19 cellular contexts compared by ENCODE assay signal in genomic region chr1:92446546-92446945, GRCh38. TPM values are rescaled to one million over a fixed set of nuclear protein-coding genes. Genes with fewer than 3 reads are reported as not detected.
DNase-seq lines count a peak whose midpoint lies in the region; ATAC-seq and TF ChIP-seq lines count a peak whose summit lies in the region.
"Had no signal": no experiment of that assay in that cellular context is flagged by ENCODE, and none has a peak within 500 bp of the region (broad histone marks: within the 10 kb centered on the region; RNA-seq: fewer than 3 reads in every experiment).

No MANE protein-coding gene starts in this region.

- H3K23ac ChIP-seq in IMR-90 (ENCODE audit: low read depth, low read length), result no peak overlapping the region
- no peak overlapping the region for H3K23ac ChIP-seq in neuronal stem cell (ENCODE audit: low read depth, low read length, poor library complexity)

- H3K27ac Mint-ChIP-seq in activated CD8-positive, alpha-beta T cell treated with anti-CD3 and anti-CD28 coated beads, Interleukin-2, amount 10 ng/mL, durations not matched to agents 7 days and 5 days, result no peak overlapping the region
- H3K27ac Mint-ChIP-seq: activated naive CD4-positive, alpha-beta T cell treated with anti-CD3 and anti-CD28 coated beads, Interleukin-2, amount 10 ng/mL, durations not matched to agents 7 days and 5 days; CD4-positive, alpha-beta T cell; natural killer cell treated with Interleukin-12 subunit alpha and Interleukin-12 subunit beta and Interleukin-15 and Interleukin-18, amount 100 ng/mL, for 72 hours had no signal

- TF ChIP-seq RAD21 in IMR-90 (IDR thresholded peaks at IDR 0.05; ENCODE audit: low read length), result no peak

- no peaks in the 10 kb centered on the region for H3K36me3 ChIP-seq in IMR-90 (ENCODE audit: control insufficient read depth, insufficient read depth, low read length)
- no peaks in the 10 kb centered on the region for H3K36me3 ChIP-seq in brain microvascular endothelial cell (replicated peaks)
- H3K36me3 ChIP-seq in neuronal stem cell (replicated peaks in 1 of 2; ENCODE audit: control insufficient read depth in 2 of 2, insufficient read depth in 2 of 2, low read length in 2 of 2), result no peaks in the 10 kb centered on the region
- H3K36me3 ChIP-seq: HAP-1, MG63 had no signal

- no peak overlapping the region for H4K91ac ChIP-seq in IMR-90 (ENCODE audit: insufficient read depth, low read depth, low read length)
- no peak overlapping the region for H4K91ac ChIP-seq in neuronal stem cell (ENCODE audit: low read depth, low read length, poor library complexity)

- peak overlapping the region; percentile 37 for H2AK9ac ChIP-seq in IMR-90 (replicated peaks; ENCODE audit: low read depth, low read length, poor library complexity)

- H3K4me1 ChIP-seq in IMR-90 (ENCODE audit: control insufficient read depth, insufficient read depth, low read length), result peaks cover 12% of the 10 kb centered on the region
- H3K4me1 ChIP-seq in neuronal stem cell (ENCODE audit: control insufficient read depth in 2 of 2, insufficient read depth in 1 of 2, low read depth in 1 of 2, low read length in 2 of 2), result peaks cover 4% of the 10 kb centered on the region in 2 donors
- H3K4me1 ChIP-seq: HAP-1 had no signal

- no peak overlapping the region for H3K27ac ChIP-seq in IMR-90 (ENCODE audit: insufficient read depth, low read length)
- H3K27ac ChIP-seq in brain microvascular endothelial cell, result peak overlapping the region; percentile 68
- no peak overlapping the region for H3K27ac ChIP-seq in neuronal stem cell (replicated peaks; ENCODE audit: low read length)
- H3K27ac ChIP-seq: A549, dorsolateral prefrontal cortex had no signal

- intact Hi-C loops in IMR-90 (cut with micrococcal nuclease), result loop anchor here (2.0 kb wide), 1 partner anchor 20 kb away; no protein-coding TSS in a partner anchor

- H3K9ac ChIP-seq in IMR-90 (ENCODE audit: low read depth, low read length) (no peak overlapping the region), neuronal stem cell (ENCODE audit: low read depth, low read length, poor library complexity) (no peak overlapping the region)

- H3K27me3 Mint-ChIP-seq in activated CD8-positive, alpha-beta T cell treated with anti-CD3 and anti-CD28 coated beads, Interleukin-2, amount 10 ng/mL, durations not matched to agents 7 days and 5 days (ENCODE audit: low read depth), result peaks cover 8% of the 10 kb centered on the region
- H3K27me3 Mint-ChIP-seq: CD4-positive, alpha-beta T cell; natural killer cell treated with Interleukin-12 subunit alpha and Interleukin-12 subunit beta and Interleukin-15 and Interleukin-18, amount 100 ng/mL, for 72 hours had no signal

- H3K9me3 ChIP-seq in IMR-90 (ENCODE audit: control insufficient read depth, insufficient read depth, low read length), result no peaks in the 10 kb centered on the region
- no peaks in the 10 kb centered on the region for H3K9me3 ChIP-seq in neuronal stem cell (replicated peaks in 1 of 2; ENCODE audit: control insufficient read depth in 2 of 2, insufficient read depth in 1 of 2, low read depth in 1 of 2, low read length in 2 of 2)
- H3K9me3 ChIP-seq: A549, HAP-1, MG63 had no signal

- H3K56ac ChIP-seq in IMR-90 (ENCODE audit: extremely low read depth, insufficient read depth, low read length), result no peak overlapping the region

- CTCF ChIA-PET in IMR-90 (lab: Yijun Ruan, JAX), result interaction anchor here (0.6 kb wide), 1 partner anchor 876 kb away, joined by 5 read pairs; no protein-coding TSS in a partner anchor
- CTCF ChIA-PET in activated CD8-positive, alpha-beta T cell treated with anti-CD3 and anti-CD28 coated beads, Interleukin-2, amount 10 ng/mL, durations not matched to agents 7 days and 5 days (lab: Charles Lee), result interaction anchor here (1.1 kb wide), 1 partner anchor 36 kb away, joined by 3 read pairs; no protein-coding TSS in a partner anchor

- H3K27me3 ChIP-seq in IMR-90 (ENCODE audit: control insufficient read depth, insufficient read depth, low read length), result no peaks in the 10 kb centered on the region
- H3K27me3 ChIP-seq in brain microvascular endothelial cell (replicated peaks), result no peaks in the 10 kb centered on the region
- H3K27me3 ChIP-seq in neuronal stem cell (ENCODE audit: control insufficient read depth in 3 of 3, insufficient read depth in 3 of 3, low read depth in 1 of 3, low read length in 3 of 3), result no peaks in the 10 kb centered on the region
- H3K27me3 ChIP-seq: MG63 had no signal

- dilution Hi-C loops in IMR-90 (cut with HindIII; ENCODE audit: low sequenced_read_pairs, unreplicated experiment), result no loop called here

- no peak overlapping the region for H4K8ac ChIP-seq in IMR-90 (ENCODE audit: low read depth in 2 of 2, low read length in 2 of 2)
- H4K8ac ChIP-seq in neuronal stem cell (ENCODE audit: low read depth, low read length), result no peak overlapping the region

- TF ChIP-seq POLR2A in IMR-90 (IDR thresholded peaks at IDR 0.05; ENCODE audit: low read depth, low read length), result no peak

- H2AFZ ChIP-seq in IMR-90 (replicated peaks; ENCODE audit: low read length, poor library complexity) (peak overlapping the region; percentile 18), neuronal stem cell (ENCODE audit: low read length) (no peak overlapping the region)

- H2BK120ac ChIP-seq in IMR-90 (ENCODE audit: low read depth, low read length) (0 out of 2 replicates have a peak overlapping the region, but pooled peaks have one; percentile 58), neuronal stem cell (ENCODE audit: low read depth, low read length) (no peak overlapping the region)

- peaks cover 8% of the 10 kb centered on the region for H3K4me1 Mint-ChIP-seq in activated CD8-positive, alpha-beta T cell treated with anti-CD3 and anti-CD28 coated beads, Interleukin-2, amount 10 ng/mL, durations not matched to agents 7 days and 5 days (ENCODE audit: low read depth)
- H3K4me1 Mint-ChIP-seq: activated naive CD4-positive, alpha-beta T cell treated with anti-CD3 and anti-CD28 coated beads, Interleukin-2, amount 10 ng/mL, durations not matched to agents 7 days and 5 days had no signal

- no peak overlapping the region for H3K4me3 ChIP-seq in IMR-90 (ENCODE audit: insufficient read depth, low read depth, low read length)
- no peak overlapping the region for H3K4me3 ChIP-seq in brain microvascular endothelial cell (ENCODE audit: low read depth, low read length)
- H3K4me3 ChIP-seq in neuronal stem cell (ENCODE audit: low read length in 2 of 2), result no peak overlapping the region
- H3K4me3 ChIP-seq: A549, dorsolateral prefrontal cortex, HAP-1, MG63 had no signal

- no peak overlapping the region for H4K5ac ChIP-seq in IMR-90 (ENCODE audit: low read depth, low read length)

- no CpG with 5 or more reads among the region's 2 CpGs for WGBS in IMR-90 (ENCODE audit: extremely low coverage in 2 of 2, insufficient read length in 1 of 2), 2 experiments
- WGBS in neuronal stem cell (ENCODE audit: extremely low coverage in 2 of 2, insufficient read length in 2 of 2, insufficient replicate concordance in 1 of 2), 2 donors, result no CpG with 5 or more reads among the region's 2 CpGs

- peak overlapping the region; percentile 7; the same call in 1 of the 2 replicates for H2BK20ac ChIP-seq in IMR-90 (ENCODE audit: low read depth, low read length)

- no peaks in the 10 kb centered on the region for H3K79me1 ChIP-seq in IMR-90 (ENCODE audit: low read depth in 1 of 2, low read length in 2 of 2)
- no peaks in the 10 kb centered on the region for H3K79me1 ChIP-seq in neuronal stem cell (ENCODE audit: low read depth, low read length)

- no peak overlapping the region for H2BK15ac ChIP-seq in IMR-90 (ENCODE audit: low read depth, low read length)
- H2BK15ac ChIP-seq in neuronal stem cell (ENCODE audit: low read length), result no peak overlapping the region

- H2BK12ac ChIP-seq in neuronal stem cell (ENCODE audit: low read length), result no peak overlapping the region

- H2BK5ac ChIP-seq in IMR-90 (ENCODE audit: low read depth, low read length, poor library complexity, severe bottlenecking) (no peak overlapping the region), neuronal stem cell (ENCODE audit: low read length) (no peak overlapping the region)

- H3K36me3 Mint-ChIP-seq in activated CD8-positive, alpha-beta T cell treated with anti-CD3 and anti-CD28 coated beads, Interleukin-2, amount 10 ng/mL, durations not matched to agents 7 days and 5 days (ENCODE audit: low read depth), result no peaks in the 10 kb centered on the region
- H3K36me3 Mint-ChIP-seq: activated naive CD4-positive, alpha-beta T cell treated with anti-CD3 and anti-CD28 coated beads, Interleukin-2, amount 10 ng/mL, durations not matched to agents 7 days and 5 days; natural killer cell treated with Interleukin-12 subunit alpha and Interleukin-12 subunit beta and Interleukin-15 and Interleukin-18, amount 100 ng/mL, for 72 hours had no signal

- H4K20me1 ChIP-seq in IMR-90 (ENCODE audit: insufficient read depth, low read length), result no peaks in the 10 kb centered on the region

- ATAC-seq in IMR-90 (ENCODE audit: low read depth), result peak; percentile 86
- no peak for ATAC-seq in GM19397 (IDR thresholded peaks at IDR 0.05; ENCODE audit: unreplicated experiment)
- ATAC-seq in activated CD8-positive, alpha-beta T cell treated with anti-CD3 and anti-CD28 coated beads, Interleukin-2, amount 10 ng/mL, durations not matched to agents 7 days and 5 days, result no peak
- ATAC-seq: natural killer cell treated with Interleukin-12 subunit alpha and Interleukin-12 subunit beta and Interleukin-15 and Interleukin-18, amount 100 ng/mL, for 72 hours had no signal

- H3K14ac ChIP-seq in IMR-90 (replicated peaks; ENCODE audit: low read depth, low read length) (no peak overlapping the region; the same call in 1 of the 2 replicates), neuronal stem cell (ENCODE audit: low read length) (no peak overlapping the region)

- H3K4me3 Mint-ChIP-seq in activated CD8-positive, alpha-beta T cell treated with anti-CD3 and anti-CD28 coated beads, Interleukin-2, amount 10 ng/mL, durations not matched to agents 7 days and 5 days, result no peak overlapping the region
- H3K4me3 Mint-ChIP-seq: activated naive CD4-positive, alpha-beta T cell treated with anti-CD3 and anti-CD28 coated beads, Interleukin-2, amount 10 ng/mL, durations not matched to agents 7 days and 5 days; CD4-positive, alpha-beta T cell; natural killer cell treated with Interleukin-12 subunit alpha and Interleukin-12 subunit beta and Interleukin-15 and Interleukin-18, amount 100 ng/mL, for 72 hours had no signal

- no peak overlapping the region for H3K18ac ChIP-seq in IMR-90 (ENCODE audit: low read depth, low read length)
- no peak overlapping the region for H3K18ac ChIP-seq in neuronal stem cell (ENCODE audit: low read length)

- POLR2A ChIA-PET in IMR-90 (lab: Charles Lee; ENCODE audit: unreplicated experiment), result no interaction called here
- POLR2A ChIA-PET in activated CD8-positive, alpha-beta T cell treated with anti-CD3 and anti-CD28 coated beads, Interleukin-2, amount 10 ng/mL, durations not matched to agents 7 days and 5 days (lab: Charles Lee), result no interaction called here

- H3K4ac ChIP-seq in IMR-90 (ENCODE audit: low read depth, low read length), result 0 out of 2 replicates have a peak overlapping the region, but pooled peaks have one; percentile 36
- H3K4ac ChIP-seq in neuronal stem cell (ENCODE audit: low read length), result no peak overlapping the region

- TF ChIP-seq CTCF in IMR-90 (conservative IDR thresholded peaks at IDR 0.05; ENCODE audit: low read depth, low read length) (no peak), brain microvascular endothelial cell (IDR thresholded peaks at IDR 0.05; ENCODE audit: low read depth, low read length, missing control alignments) (no peak)

- H3K4me2 ChIP-seq in IMR-90 (ENCODE audit: low read depth, low read length), result peak overlapping the region; percentile 14; the same call in 1 of the 2 replicates
- no peak overlapping the region for H3K4me2 ChIP-seq in neuronal stem cell (ENCODE audit: insufficient read depth, low read length, poor library complexity, severe bottlenecking)
- H3K4me2 ChIP-seq: A549 had no signal

- no TSS peak for BruUV-seq in IMR-90 (replicated peaks; lab: Mats Ljungman, UMichigan)

- no peaks in the 10 kb centered on the region for H3K9me3 Mint-ChIP-seq in activated CD8-positive, alpha-beta T cell treated with anti-CD3 and anti-CD28 coated beads, Interleukin-2, amount 10 ng/mL, durations not matched to agents 7 days and 5 days (ENCODE audit: insufficient read depth)
- H3K9me3 Mint-ChIP-seq: activated naive CD4-positive, alpha-beta T cell treated with anti-CD3 and anti-CD28 coated beads, Interleukin-2, amount 10 ng/mL, durations not matched to agents 7 days and 5 days; natural killer cell treated with Interleukin-12 subunit alpha and Interleukin-12 subunit beta and Interleukin-15 and Interleukin-18, amount 100 ng/mL, for 72 hours had no signal

- H2AK5ac ChIP-seq in IMR-90 (ENCODE audit: low read depth, low read length) (0 out of 2 replicates have a peak overlapping the region, but pooled peaks have one; percentile 30), neuronal stem cell (ENCODE audit: low read depth, low read length) (no peak overlapping the region)

- in situ Hi-C loops in IMR-90 (cut with MboI; ENCODE audit: low sequenced_read_pairs) (no loop called here), brain microvascular endothelial cell (cut with HindIII; ENCODE audit: low pct_ligation_motif_present, low sequenced_read_pairs) (no loop called here)

- DNase-seq in AG08395 (ENCODE audit: low spot score) (peak; percentile 29), IMR-90 (peak; percentile 84), brain microvascular endothelial cell (peak; percentile 86), iris pigment epithelial cell (ENCODE audit: low read depth) (peak; percentile 75), neuronal stem cell (ENCODE audit: low spot score) (no peak), superior temporal gyrus (ENCODE audit: extremely low spot score) (no peak)
- no peak for DNase-seq in activated CD8-positive, alpha-beta T cell treated with anti-CD3 and anti-CD28 coated beads, Interleukin-2, amount 10 ng/mL, durations not matched to agents 7 days and 5 days
- DNase-seq: activated naive CD4-positive, alpha-beta T cell treated with anti-CD3 and anti-CD28 coated beads, Interleukin-2, amount 10 ng/mL, durations not matched to agents 7 days and 5 days; CD4-positive, alpha-beta T cell; dorsolateral prefrontal cortex; NCI-H187; NCI-H446 treated with DMSO at 0.1 percent for 48 hours; SHP77; stimulated activated naive CD4-positive, alpha-beta T cell treated with Interleukin-2 at 50 U/mL for 16 hours had no signal

- H3K9me1 ChIP-seq in IMR-90 (ENCODE audit: insufficient read depth, low read length), result peaks cover 13% of the 10 kb centered on the region

RNA-seq across cellular contexts. Expression of gene GFI1, which starts 40.2 kb away (rescaled TPM):
- total RNA-seq in IMR-90 (2012; rRNA removed), result under 0.01 TPM in 2 replicates
- polyA plus RNA-seq in IMR-90 (2012; rRNA removed), result 0.16 and 0.21 TPM in 2 replicates
- 0.05 and 0.12 TPM in 2 replicates for polyA plus RNA-seq in IMR-90 (2012; cell fraction: cytosol; rRNA removed)
- polyA plus RNA-seq in IMR-90 (2012; cell fraction: nucleus; rRNA removed; ENCODE audit: low replicate concordance), result 0.85 and 1.0 TPM in 2 replicates
- total RNA-seq in activated CD8-positive, alpha-beta T cell treated with anti-CD3 and anti-CD28 coated beads, Interleukin-2, amount 10 ng/mL, durations not matched to agents 7 days and 5 days, result 10 to 100 TPM; 47.6 to 48.3 TPM
- polyA plus RNA-seq in neuronal stem cell (2013, experiment 1 of 2), result 0.06 TPM
- polyA plus RNA-seq in neuronal stem cell (2013, experiment 2 of 2), result 0.10 TPM

Comparison
In these comparisons a context has a peak if more than half of its experiments do, and no peak if none do; other contexts are left out.
1. DNase-seq: peak in AG08395 (single experiment), IMR-90 (single experiment), brain microvascular endothelial cell (single experiment) and iris pigment epithelial cell (single experiment); none in activated CD8-positive, alpha-beta T cell treated with anti-CD3 and anti-CD28 coated beads, Interleukin-2, amount 10 ng/mL, durations not matched to agents 7 days and 5 days (single experiment), neuronal stem cell (single experiment) and superior temporal gyrus (single experiment).
2. RNA of gene GFI1, which starts 40.2 kb away (total RNA-seq): 47.6 to 48.3 TPM in activated CD8-positive, alpha-beta T cell treated with anti-CD3 and anti-CD28 coated beads, Interleukin-2, amount 10 ng/mL, durations not matched to agents 7 days and 5 days; under 0.01 TPM in IMR-90; every median in the first group is over 10 times any median in the second.